In genomic region chr3:46700772-46701171, GRCh38 we compare ENCODE assay signal across 11 cellular contexts. TPM values are rescaled to one million over a fixed set of nuclear protein-coding genes. Genes with fewer than 3 reads are reported as not detected.
DNase-seq lines count a peak whose midpoint lies in the region; ATAC-seq and TF ChIP-seq lines count a peak whose summit lies in the region.
"Had no signal": no experiment of that assay in that cellular context is flagged by ENCODE, and none has a peak within 500 bp of the region (broad histone marks: within the 10 kb centered on the region; RNA-seq: fewer than 3 reads in every experiment).

No MANE protein-coding gene starts in this region.

- no peaks in the 10 kb centered on the region for H3K9me3 ChIP-seq in right cardiac atrium (ENCODE audit: control insufficient read depth, low read length)

- DNase-seq in DMS53 (lab: John Stamatoyannopoulos, UW), result peak; percentile 53
- DNase-seq in DMS53 treated with DMSO at 0.1 percent for 48 hours (lab: John Stamatoyannopoulos, UW; ENCODE audit: unreplicated experiment), result no peak
- DNase-seq in right cardiac atrium, result peak; percentile 62 to 86 (median 85)
- peak in 42 of 49 donors; percentile 11 to 99 (median 58) for DNase-seq in substantia nigra (lab: John Stamatoyannopoulos, UW)
- no peak for DNase-seq in NCI-H1694 treated with DMSO at 0.1 percent for 48 hours (lab: John Stamatoyannopoulos, UW)
- DNase-seq in NCI-H446 treated with DMSO at 0.1 percent for 48 hours (lab: John Stamatoyannopoulos, UW), result no peak
- DNase-seq: activated naive CD8-positive, alpha-beta T cell treated with anti-CD3 and anti-CD28 coated beads, Interleukin-2, amount 10 ng/mL, durations not matched to agents 7 days and 5 days had no signal

- intact Hi-C loops in right cardiac atrium (cut with DNase I), result loop anchor here (5.0 to 10.0 kb wide), 4 partner anchors 164 to 624 kb away; partner anchors contain the start of gene MYL3 (in 1 of the 4)

- WGBS in right cardiac atrium, result 33% methylated on average over 4 of the region's 4 CpGs

- ATAC-seq in SK-N-SH treated with all-trans-retinoic acid at 6 μM for 48 hours (peak; percentile 21; the same call in 2 of the 3 replicates), right cardiac atrium (no peak), HG02678 (IDR thresholded peaks at IDR 0.05; ENCODE audit: unreplicated experiment) (no peak)

- H3K27me3 ChIP-seq in right cardiac atrium (ENCODE audit: control insufficient read depth, insufficient read depth), result no peaks in the 10 kb centered on the region

- H3K4me3 ChIP-seq in right cardiac atrium (ENCODE audit: low read length), result no peak overlapping the region

- no peak overlapping the region for H3K27ac ChIP-seq in right cardiac atrium (ENCODE audit: low read length)
- peak overlapping the region; percentile 51 for H3K27ac ChIP-seq in substantia nigra (ENCODE audit: low read depth, low read length, poor library complexity, severe bottlenecking)

- H3K4me1 ChIP-seq in right cardiac atrium (ENCODE audit: control insufficient read depth, insufficient read depth, low read length), result peaks cover 21% of the 10 kb centered on the region

TF ChIP-seq in SK-N-SH treated with all-trans-retinoic acid at 6 μM for 48 hours, 23 proteins besides CTCF, POLR2A, EP300 and RAD21:
- no peak for TF ChIP-seq ZC3H10 (CRISPR knock-in tag; IDR thresholded peaks at IDR 0.05)
- no peak for TF ChIP-seq RARB (CRISPR knock-in tag; IDR thresholded peaks at IDR 0.05)
- peak; percentile 21; the same call in 1 of the 2 replicates for TF ChIP-seq TCF4 (CRISPR knock-in tag; IDR thresholded peaks at IDR 0.05; ENCODE audit: borderline replicate concordance)

RNA-seq across cellular contexts. Expression of gene TMIE, which starts 0.4 kb away (rescaled TPM):
- total RNA-seq in right cardiac atrium, result under 1 TPM; 0.40 to 0.76 (median 0.65) TPM
- polyA plus RNA-seq in right cardiac atrium, result 0.95 TPM
- total RNA-seq: A172 had no signal

RNA-seq across cellular contexts. Expression of gene ALS2CL, which starts 7.3 kb away (rescaled TPM):
- 10 to 100 TPM; 16.1 to 33.1 (median 19.0) TPM for total RNA-seq in right cardiac atrium
- 18.8 TPM for polyA plus RNA-seq in right cardiac atrium

RNA-seq across cellular contexts. Expression of gene PRSS50, which starts 16.9 kb away (rescaled TPM):
- under 1 TPM in 2 of 4 donors, not detected in 2; 0.12 to 0.31 TPM for total RNA-seq in right cardiac atrium
- 0.14 TPM for polyA plus RNA-seq in right cardiac atrium
- total RNA-seq: A172; activated naive CD8-positive, alpha-beta T cell treated with anti-CD3 and anti-CD28 coated beads, Interleukin-2, amount 10 ng/mL, durations not matched to agents 7 days and 5 days; lung microvascular endothelial cell had no signal

Comparison
In these comparisons a context has a peak if more than half of its experiments do, and no peak if none do; other contexts are left out.
1. DNase-seq: peak in DMS53 (single experiment), right cardiac atrium (3 of 3) and substantia nigra (42 of 49); none in DMS53 treated with DMSO at 0.1 percent for 48 hours (single experiment), NCI-H1694 treated with DMSO at 0.1 percent for 48 hours (single experiment) and NCI-H446 treated with DMSO at 0.1 percent for 48 hours (single experiment).